ENCODE assay signal across 8 cellular contexts in the genomic region with DNA sequence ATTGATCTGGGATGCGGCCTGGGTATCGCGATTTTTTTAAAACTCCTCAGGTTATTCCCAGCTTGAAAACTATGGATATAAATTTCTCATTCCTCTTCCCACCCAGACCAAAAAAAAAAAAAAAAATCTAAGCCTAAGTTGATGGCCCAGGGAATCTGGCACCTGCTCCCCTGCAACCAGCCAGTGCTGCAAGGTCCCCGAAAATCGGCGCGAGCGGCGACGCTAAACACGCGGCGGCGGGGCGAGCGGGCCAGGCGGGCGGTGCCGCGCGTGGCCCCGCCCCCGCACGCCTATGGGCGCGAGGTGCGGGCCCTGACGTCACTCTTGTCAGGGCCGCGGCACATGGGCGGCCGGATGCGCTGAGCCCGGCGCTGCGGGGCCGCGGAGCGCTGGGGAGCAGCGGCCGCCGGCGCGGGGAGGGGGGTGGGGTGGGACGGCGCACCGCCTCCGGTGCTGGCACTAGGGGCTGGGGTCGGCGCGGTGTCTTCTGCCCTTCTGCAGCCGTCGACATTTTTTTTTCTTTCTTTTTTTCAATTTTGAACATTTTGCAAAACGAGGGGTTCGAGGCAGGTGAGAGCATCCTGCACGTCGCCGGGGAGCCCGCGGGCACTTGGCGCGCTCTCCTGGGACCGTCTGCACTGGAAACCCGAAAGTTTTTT.
DNase-seq lines count a peak whose midpoint lies in the region; ATAC-seq lines count a peak whose summit lies in the region.

A gene with protein sequence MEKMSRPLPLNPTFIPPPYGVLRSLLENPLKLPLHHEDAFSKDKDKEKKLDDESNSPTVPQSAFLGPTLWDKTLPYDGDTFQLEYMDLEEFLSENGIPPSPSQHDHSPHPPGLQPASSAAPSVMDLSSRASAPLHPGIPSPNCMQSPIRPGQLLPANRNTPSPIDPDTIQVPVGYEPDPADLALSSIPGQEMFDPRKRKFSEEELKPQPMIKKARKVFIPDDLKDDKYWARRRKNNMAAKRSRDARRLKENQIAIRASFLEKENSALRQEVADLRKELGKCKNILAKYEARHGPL (plus strand): TSS at position 321 of the 659 bp plus-strand sequence. CDS start 525 bp downstream, outside the sequence.

- 0 out of 2 replicates have a peak, but pooled peaks cover 4% of the 10 kb centered on the region for H3K9me3 ChIP-seq in HUES6 (ENCODE audit: control insufficient read depth, insufficient read depth, low read depth, low read length)

- DNase-seq in COLO668 (lab: John Stamatoyannopoulos, UW; ENCODE audit: unreplicated experiment) (peak; percentile 90), RPMI8226 (peak; percentile 92), glomerular visceral epithelial cell (ENCODE audit: extremely low spot score) (peak; percentile 68), nucleus accumbens (lab: John Stamatoyannopoulos, UW) (peak in 54 of 56 donors; percentile 21 to 88 (median 72)), stromal cell of bone marrow (ENCODE audit: low read depth) (peak; percentile 40)
- peak; percentile 74 for DNase-seq in activated naive CD4-positive, alpha-beta T cell treated with anti-CD3 and anti-CD28 coated beads, Interleukin-2, amount 50 U/mL, for 16 hours

- ATAC-seq in GM21423 (IDR thresholded peaks at IDR 0.05; ENCODE audit: unreplicated experiment), result peak; percentile 95

- peaks cover 92% of the 10 kb centered on the region for H3K27me3 ChIP-seq in HUES6 (ENCODE audit: control insufficient read depth, insufficient read depth, low read length)

- H3K4me3 ChIP-seq in HUES6 (ENCODE audit: low read depth, low read length), result peak within 1 kb of the TSS; percentile 56

- no peaks in the 10 kb centered on the region for H3K36me3 ChIP-seq in HUES6 (ENCODE audit: control insufficient read depth, insufficient read depth, low read length)

- no peak within 1 kb of the TSS for H3K27ac ChIP-seq in HUES6 (ENCODE audit: low read depth, low read length)

- peaks cover 12% of the 10 kb centered on the region for H3K4me1 ChIP-seq in HUES6 (ENCODE audit: control insufficient read depth, insufficient read depth, low read length)

- H3K9ac ChIP-seq in HUES6 (ENCODE audit: low read length), result no peak within 1 kb of the TSS

Comparison
In these comparisons a context has a peak if more than half of its experiments do, and no peak if none do; other contexts are left out.
1. DNase-seq: peak in every context shown above with its lines; median percentile 92 in RPMI8226; 90 in COLO668; 74 in activated naive CD4-positive, alpha-beta T cell treated with anti-CD3 and anti-CD28 coated beads, Interleukin-2, amount 50 U/mL, for 16 hours; 72 in nucleus accumbens; 68 in glomerular visceral epithelial cell; 40 in stromal cell of bone marrow.